In the genomic region with DNA sequence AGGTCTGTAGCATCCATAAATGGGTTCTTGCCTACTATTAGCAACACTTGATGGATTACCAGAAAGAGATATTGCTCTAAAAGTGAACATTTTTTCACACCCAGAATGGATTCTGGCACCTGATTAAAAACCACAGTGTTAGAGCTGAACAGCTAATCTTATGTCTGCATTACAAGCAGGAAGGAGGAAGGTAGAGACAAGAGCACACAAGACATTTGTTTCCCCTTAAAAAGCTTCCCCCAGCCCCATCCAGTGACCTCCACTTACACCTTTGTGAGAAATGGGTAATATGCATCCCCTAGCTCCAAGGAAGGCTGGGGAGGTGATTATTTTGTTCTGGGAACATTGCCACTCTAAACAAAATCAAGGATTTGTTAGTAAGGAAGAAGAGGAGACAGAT, we compare ENCODE assay signal across 20 cellular contexts. TPM values are rescaled to one million over a fixed set of nuclear protein-coding genes. Genes with fewer than 3 reads are reported as not detected.
A peak's percentile ranks its signal among the peaks of the same experiment; 100 is the strongest.
DNase-seq lines count a peak whose midpoint lies in the region; ATAC-seq and TF ChIP-seq lines count a peak whose summit lies in the region.
"Had no signal": no experiment of that assay in that cellular context is flagged by ENCODE, and none has a peak within 500 bp of the region (broad histone marks: within the 10 kb centered on the region; RNA-seq: fewer than 3 reads in every experiment).

No MANE protein-coding gene starts in this region.

- no peak for DNase-seq in CD4-positive, alpha-beta T cell
- DNase-seq in NB4 (ENCODE audit: low read depth) (peak; percentile 22), neural crest cell (ENCODE audit: low read depth, low spot score) (no peak)
- DNase-seq in effector memory CD8-positive, alpha-beta T cell, result no peak
- no peak for DNase-seq in CD8-positive, alpha-beta T cell
- DNase-seq in naive thymus-derived CD4-positive, alpha-beta T cell, result no peak
- DNase-seq in activated CD4-positive, alpha-beta memory T cell treated with anti-CD3 and anti-CD28 coated beads, Interleukin-2, amount 10 ng/mL, durations not matched to agents 7 days and 5 days, result no peak
- DNase-seq: BE2C; C1 segment of cervical spinal cord; CD4-positive, CD25-positive, alpha-beta regulatory T cell; DMS153; DMS79; GF-D8; GOT3; H7; KG1 had no signal

- POLR2A ChIA-PET in CD4-positive, alpha-beta T cell (lab: Charles Lee), result interaction anchor here (0.9 kb wide), 1 partner anchor 12 kb away, joined by 3 read pairs; the partner anchor contains the start of gene TRIM36
- POLR2A ChIA-PET in CD8-positive, alpha-beta T cell (lab: Charles Lee), result interaction anchor here (1.2 kb wide), 1 partner anchor 12 kb away, joined by 3 read pairs; the partner anchor contains the start of gene TRIM36
- POLR2A ChIA-PET in naive thymus-derived CD4-positive, alpha-beta T cell (lab: Charles Lee), result no interaction called here
- POLR2A ChIA-PET in activated CD4-positive, alpha-beta memory T cell treated with anti-CD3 and anti-CD28 coated beads, Interleukin-2, amount 10 ng/mL, durations not matched to agents 7 days and 5 days (lab: Charles Lee), result no interaction called here

- intact Hi-C loops in CD4-positive, alpha-beta T cell (cut with DNase I, micrococcal nuclease), result no loop called here
- intact Hi-C loops in CD8-positive, alpha-beta T cell (cut with DNase I, micrococcal nuclease), result no loop called here
- intact Hi-C loops in naive thymus-derived CD4-positive, alpha-beta T cell (cut with micrococcal nuclease), result loop anchor here in 1 of 2 donors (2.0 to 10.0 kb wide), 2 partner anchors 27 to 67 kb away; no protein-coding TSS in a partner anchor

- H3K27ac ChIP-seq in CD4-positive, alpha-beta T cell (ENCODE audit: low read depth, low read length), result peak overlapping the region; percentile 18
- H3K27ac ChIP-seq in CD8-positive, alpha-beta T cell (ENCODE audit: low read depth, low read length), result no peak overlapping the region
- no peak overlapping the region for H3K27ac ChIP-seq in naive thymus-derived CD4-positive, alpha-beta T cell (ENCODE audit: low read depth, low read length)

- H3K27ac Mint-ChIP-seq in CD4-positive, alpha-beta T cell, result no peak overlapping the region
- no peak overlapping the region for H3K27ac Mint-ChIP-seq in effector memory CD8-positive, alpha-beta T cell
- H3K27ac Mint-ChIP-seq in neural crest cell (ENCODE audit: unreplicated experiment), result no peak overlapping the region
- H3K27ac Mint-ChIP-seq in CD8-positive, alpha-beta T cell, result no peak overlapping the region
- no peak overlapping the region for H3K27ac Mint-ChIP-seq in naive thymus-derived CD4-positive, alpha-beta T cell
- H3K27ac Mint-ChIP-seq in activated CD4-positive, alpha-beta memory T cell treated with anti-CD3 and anti-CD28 coated beads, Interleukin-2, amount 10 ng/mL, durations not matched to agents 7 days and 5 days, result no peak overlapping the region
- H3K27ac Mint-ChIP-seq: CD4-positive, CD25-positive, alpha-beta regulatory T cell had no signal

- H3K4me1 Mint-ChIP-seq in CD4-positive, alpha-beta T cell (ENCODE audit: low read depth), result peaks cover 23% of the 10 kb centered on the region
- H3K4me1 Mint-ChIP-seq in effector memory CD8-positive, alpha-beta T cell (ENCODE audit: low read depth in 2 of 2), result peaks cover 13 to 15% of the 10 kb centered on the region in 2 donors
- H3K4me1 Mint-ChIP-seq in neural crest cell, result peaks cover 10% of the 10 kb centered on the region
- H3K4me1 Mint-ChIP-seq in CD8-positive, alpha-beta T cell (ENCODE audit: low read depth), result peaks cover 9% of the 10 kb centered on the region
- peaks cover 5 to 20% (median 6%) of the 10 kb centered on the region in 7 donors for H3K4me1 Mint-ChIP-seq in naive thymus-derived CD4-positive, alpha-beta T cell
- peaks cover 18% of the 10 kb centered on the region for H3K4me1 Mint-ChIP-seq in activated CD4-positive, alpha-beta memory T cell treated with anti-CD3 and anti-CD28 coated beads, Interleukin-2, amount 10 ng/mL, durations not matched to agents 7 days and 5 days

- H3K27me3 Mint-ChIP-seq in CD4-positive, alpha-beta T cell, result peaks cover 81% of the 10 kb centered on the region
- H3K27me3 Mint-ChIP-seq in effector memory CD8-positive, alpha-beta T cell, result peaks cover 77 to 83% of the 10 kb centered on the region in 2 donors
- peaks cover 86% of the 10 kb centered on the region for H3K27me3 Mint-ChIP-seq in neural crest cell (ENCODE audit: low read depth)
- peaks cover 74% of the 10 kb centered on the region for H3K27me3 Mint-ChIP-seq in CD8-positive, alpha-beta T cell (ENCODE audit: low read depth)
- H3K27me3 Mint-ChIP-seq in naive thymus-derived CD4-positive, alpha-beta T cell, result peaks cover 79 to 90% (median 80%) of the 10 kb centered on the region in 5 donors
- peaks cover 78% of the 10 kb centered on the region for H3K27me3 Mint-ChIP-seq in activated CD4-positive, alpha-beta memory T cell treated with anti-CD3 and anti-CD28 coated beads, Interleukin-2, amount 10 ng/mL, durations not matched to agents 7 days and 5 days

- H3K27me3 ChIP-seq in CD4-positive, alpha-beta T cell (ENCODE audit: control insufficient read depth, insufficient read depth, low read length), result peaks cover 83% of the 10 kb centered on the region
- peaks cover 43% of the 10 kb centered on the region for H3K27me3 ChIP-seq in CD8-positive, alpha-beta T cell (ENCODE audit: insufficient read depth, low read length)
- H3K27me3 ChIP-seq in naive thymus-derived CD4-positive, alpha-beta T cell (ENCODE audit: control insufficient read depth in 2 of 2, insufficient read depth in 2 of 2, low read length in 2 of 2), result peaks cover 15 to 21% of the 10 kb centered on the region in 2 donors

- H3K36me3 ChIP-seq in CD8-positive, alpha-beta T cell (ENCODE audit: insufficient read depth, low read length), result no peaks in the 10 kb centered on the region
- H3K36me3 ChIP-seq in naive thymus-derived CD4-positive, alpha-beta T cell (ENCODE audit: control insufficient read depth in 2 of 3, insufficient read depth in 3 of 3, low read length in 3 of 3), result no peaks in the 10 kb centered on the region
- H3K36me3 ChIP-seq: BE2C had no signal

- H3K36me3 Mint-ChIP-seq in CD4-positive, alpha-beta T cell (ENCODE audit: low read depth), result no peaks in the 10 kb centered on the region
- peaks cover 2% of the 10 kb centered on the region for H3K36me3 Mint-ChIP-seq in effector memory CD8-positive, alpha-beta T cell (ENCODE audit: insufficient read depth)
- H3K36me3 Mint-ChIP-seq in neural crest cell (ENCODE audit: low read depth), result peaks cover 3% of the 10 kb centered on the region
- H3K36me3 Mint-ChIP-seq in CD8-positive, alpha-beta T cell, result no peaks in the 10 kb centered on the region
- peaks cover 0 to 3% (median 0%) of the 10 kb centered on the region in 5 donors for H3K36me3 Mint-ChIP-seq in naive thymus-derived CD4-positive, alpha-beta T cell
- H3K36me3 Mint-ChIP-seq in activated CD4-positive, alpha-beta memory T cell treated with anti-CD3 and anti-CD28 coated beads, Interleukin-2, amount 10 ng/mL, durations not matched to agents 7 days and 5 days (ENCODE audit: low read depth), result no peaks in the 10 kb centered on the region

- CTCF ChIA-PET in CD4-positive, alpha-beta T cell (lab: Charles Lee), result no interaction called here
- CTCF ChIA-PET in CD8-positive, alpha-beta T cell (lab: Charles Lee), result no interaction called here
- CTCF ChIA-PET in naive thymus-derived CD4-positive, alpha-beta T cell (lab: Charles Lee), result no interaction called here
- CTCF ChIA-PET in activated CD4-positive, alpha-beta memory T cell treated with anti-CD3 and anti-CD28 coated beads, Interleukin-2, amount 10 ng/mL, durations not matched to agents 7 days and 5 days (lab: Charles Lee), result interaction anchor here (1.1 kb wide), 1 partner anchor 279 kb away, joined by 3 read pairs; no protein-coding TSS in a partner anchor

- H3K9me3 ChIP-seq in CD4-positive, alpha-beta T cell (ENCODE audit: control insufficient read depth, low read length), result peaks cover 12% of the 10 kb centered on the region
- no peaks in the 10 kb centered on the region for H3K9me3 ChIP-seq in CD8-positive, alpha-beta T cell (ENCODE audit: low read length)
- H3K9me3 ChIP-seq in naive thymus-derived CD4-positive, alpha-beta T cell (ENCODE audit: control insufficient read depth in 2 of 3, low read length in 3 of 3), result no peaks in the 10 kb centered on the region
- H3K9me3 ChIP-seq: BE2C had no signal

- ATAC-seq in CD4-positive, alpha-beta T cell (ENCODE audit: poor library complexity), result no peak
- ATAC-seq in effector memory CD8-positive, alpha-beta T cell (replicated peaks), result peak; percentile 25
- no peak for ATAC-seq in CD8-positive, alpha-beta T cell
- ATAC-seq in naive thymus-derived CD4-positive, alpha-beta T cell, result no peak
- no peak for ATAC-seq in GM19452 (IDR thresholded peaks at IDR 0.05; ENCODE audit: unreplicated experiment)
- ATAC-seq: HCT116, HepG2 had no signal

- H3K4me3 Mint-ChIP-seq in CD4-positive, alpha-beta T cell, result no peak overlapping the region
- no peak overlapping the region for H3K4me3 Mint-ChIP-seq in effector memory CD8-positive, alpha-beta T cell
- H3K4me3 Mint-ChIP-seq in neural crest cell, result peak overlapping the region; percentile 93
- no peak overlapping the region for H3K4me3 Mint-ChIP-seq in CD8-positive, alpha-beta T cell
- no peak overlapping the region for H3K4me3 Mint-ChIP-seq in naive thymus-derived CD4-positive, alpha-beta T cell
- no peak overlapping the region for H3K4me3 Mint-ChIP-seq in activated CD4-positive, alpha-beta memory T cell treated with anti-CD3 and anti-CD28 coated beads, Interleukin-2, amount 10 ng/mL, durations not matched to agents 7 days and 5 days

- H3K4me1 ChIP-seq in CD8-positive, alpha-beta T cell (ENCODE audit: insufficient read depth, low read length), result peaks cover 18% of the 10 kb centered on the region
- peaks cover 10 to 16% of the 10 kb centered on the region in 2 donors for H3K4me1 ChIP-seq in naive thymus-derived CD4-positive, alpha-beta T cell (ENCODE audit: control insufficient read depth in 2 of 2, insufficient read depth in 2 of 2, low read length in 2 of 2)
- H3K4me1 ChIP-seq: BE2C had no signal

- no peak for TF ChIP-seq CTCF in CD4-positive, alpha-beta T cell (IDR thresholded peaks at IDR 0.05)
- TF ChIP-seq CTCF in NB4 (IDR thresholded peaks at IDR 0.05; ENCODE audit: low read depth, low read length) (no peak), neural crest cell (conservative IDR thresholded peaks at IDR 0.05) (no peak)
- no peak for TF ChIP-seq CTCF in CD8-positive, alpha-beta T cell (IDR thresholded peaks at IDR 0.05)

- H3K9me3 Mint-ChIP-seq in CD4-positive, alpha-beta T cell, result no peaks in the 10 kb centered on the region
- peaks cover 0 to 2% of the 10 kb centered on the region in 2 donors for H3K9me3 Mint-ChIP-seq in effector memory CD8-positive, alpha-beta T cell
- no peaks in the 10 kb centered on the region for H3K9me3 Mint-ChIP-seq in neural crest cell
- H3K9me3 Mint-ChIP-seq in CD8-positive, alpha-beta T cell, result peaks cover 3% of the 10 kb centered on the region
- peaks cover 0 to 23% (median 4%) of the 10 kb centered on the region in 11 donors for H3K9me3 Mint-ChIP-seq in naive thymus-derived CD4-positive, alpha-beta T cell
- H3K9me3 Mint-ChIP-seq in activated CD4-positive, alpha-beta memory T cell treated with anti-CD3 and anti-CD28 coated beads, Interleukin-2, amount 10 ng/mL, durations not matched to agents 7 days and 5 days, result no peaks in the 10 kb centered on the region

- H3K4me3 ChIP-seq in NB4 (ENCODE audit: low read depth, low read length), result no peak overlapping the region
- no peak overlapping the region for H3K4me3 ChIP-seq in CD8-positive, alpha-beta T cell (ENCODE audit: low read depth, low read length)
- no peak overlapping the region for H3K4me3 ChIP-seq in naive thymus-derived CD4-positive, alpha-beta T cell (ENCODE audit: low read length)

- no peak for TF ChIP-seq POLR2A in NB4 (IDR thresholded peaks at IDR 0.05; ENCODE audit: extremely low read depth, insufficient read length)

RNA-seq across cellular contexts. Expression of gene TRIM36, which starts 12.0 kb away (rescaled TPM):
- under 1 TPM in 1 of 2 experiments, not detected in 1; 0.14 TPM for total RNA-seq in CD4-positive, alpha-beta T cell
- total RNA-seq in neural crest cell, result 18.9 and 22.9 TPM in 2 replicates
- total RNA-seq in CD8-positive, alpha-beta T cell, result not detected
- total RNA-seq in naive thymus-derived CD4-positive, alpha-beta T cell, result 1 to 10 TPM in 1 of 5 experiments, under 1 TPM in 3, not detected in 1; 0.12 to 2.6 (median 0.32) TPM
- not detected for polyA plus RNA-seq in naive thymus-derived CD4-positive, alpha-beta T cell
- total RNA-seq in activated CD4-positive, alpha-beta memory T cell treated with anti-CD3 and anti-CD28 coated beads, Interleukin-2, amount 10 ng/mL, durations not matched to agents 7 days and 5 days, result under 1 TPM in 1 of 2 experiments, not detected in 1; 0.45 TPM
- total RNA-seq: CD4-positive, CD25-positive, alpha-beta regulatory T cell had no signal
- polyA plus RNA-seq: CD4-positive, CD25-positive, alpha-beta regulatory T cell; IgD-negative memory B cell had no signal

Comparison
In these comparisons a context has a peak if more than half of its experiments do, and no peak if none do; other contexts are left out.
1. POLR2A ChIA-PET loops: an anchor here in CD4-positive, alpha-beta T cell (0.9 kb wide) and CD8-positive, alpha-beta T cell (1.2 kb wide); none called in naive thymus-derived CD4-positive, alpha-beta T cell and activated CD4-positive, alpha-beta memory T cell treated with anti-CD3 and anti-CD28 coated beads, Interleukin-2, amount 10 ng/mL, durations not matched to agents 7 days and 5 days.